In genomic region chr2:69945447-69945846, GRCh38 we compare ENCODE assay signal across 1 cellular context.
TF ChIP-seq lines count a peak whose summit lies in the region.

No MANE protein-coding gene starts in this region.

TF ChIP-seq in H1, 55 proteins besides CTCF, POLR2A, EP300 and RAD21:
- TF ChIP-seq TEAD4 (IDR thresholded peaks at IDR 0.05; ENCODE audit: low read depth, low read length) (no peak), SUZ12 (IDR thresholded peaks at IDR 0.05; ENCODE audit: low read length) (no peak), GABPA (IDR thresholded peaks at IDR 0.05; ENCODE audit: borderline replicate concordance, insufficient read depth, low read length) (no peak), CBX5 (IDR thresholded peaks at IDR 0.05; ENCODE audit: low read depth, low read length) (no peak), JUND (IDR thresholded peaks at IDR 0.05; ENCODE audit: low read length) (no peak), RBBP5 (IDR thresholded peaks at IDR 0.05; ENCODE audit: borderline replicate concordance, low read depth, low read length) (no peak), SRF (IDR thresholded peaks at IDR 0.05; ENCODE audit: low read depth, low read length) (no peak), NANOG (IDR thresholded peaks at IDR 0.05; ENCODE audit: insufficient read depth, low read depth, low read length, poor library complexity, severe bottlenecking) (no peak), SP1 (IDR thresholded peaks at IDR 0.05; ENCODE audit: low read depth, low read length) (no peak)
- TF ChIP-seq, protein P1, sequence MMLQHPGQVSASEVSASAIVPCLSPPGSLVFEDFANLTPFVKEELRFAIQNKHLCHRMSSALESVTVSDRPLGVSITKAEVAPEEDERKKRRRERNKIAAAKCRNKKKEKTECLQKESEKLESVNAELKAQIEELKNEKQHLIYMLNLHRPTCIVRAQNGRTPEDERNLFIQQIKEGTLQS (IDR thresholded peaks at IDR 0.05; ENCODE audit: insufficient read depth, low read depth, low read length) = no peak
TF ChIP-seq in H1: peak in this region for 0.
